Comparison of ENCODE assay signal across 9 cellular contexts in genomic region chr2:46294185-46294836, GRCh38. TPM values are rescaled to one million over a fixed set of nuclear protein-coding genes. Genes with fewer than 3 reads are reported as not detected.
A peak's percentile ranks its signal among the peaks of the same experiment; 100 is the strongest.
DNase-seq lines count a peak whose midpoint lies in the region; ATAC-seq and TF ChIP-seq lines count a peak whose summit lies in the region.
"Had no signal": no experiment of that assay in that cellular context is flagged by ENCODE, and none has a peak within 500 bp of the region (broad histone marks: within the 10 kb centered on the region; RNA-seq: fewer than 3 reads in every experiment).

No MANE protein-coding gene starts in this region.

- intact Hi-C loops in activated CD4-positive, alpha-beta memory T cell treated with anti-CD3 and anti-CD28 coated beads for 36 hours (cut with micrococcal nuclease) = no loop called here

- H4K20me1 ChIP-seq in GM23248 (ENCODE audit: insufficient read depth) = no peaks in the 10 kb centered on the region

- H3K4me3 Mint-ChIP-seq in activated CD4-positive, alpha-beta memory T cell treated with anti-CD3 and anti-CD28 coated beads for 36 hours = no peak overlapping the region
- no peak overlapping the region for H3K4me3 Mint-ChIP-seq in effector memory CD8-positive, alpha-beta T cell

- TF ChIP-seq CTCF in BE2C (IDR thresholded peaks at IDR 0.05; ENCODE audit: low read depth, low read length) = peak; percentile 58

- no peak overlapping the region for H3K27ac ChIP-seq in GM23248

- POLR2A ChIA-PET in activated CD4-positive, alpha-beta memory T cell treated with anti-CD3 and anti-CD28 coated beads for 36 hours (lab: Charles Lee) = no interaction called here

- H3F3A ChIP-seq in GM23248 (ENCODE audit: insufficient read depth) = no peaks in the 10 kb centered on the region

- H3K27me3 ChIP-seq in BE2C (peaks cover 36% of the 10 kb centered on the region), GM23248 (replicated peaks; ENCODE audit: insufficient read depth) (no peaks in the 10 kb centered on the region)

- peaks cover 21% of the 10 kb centered on the region for H3K79me2 ChIP-seq in GM23248 (ENCODE audit: insufficient read depth)

- H3K4me2 ChIP-seq in GM23248 (ENCODE audit: unreplicated experiment) = no peak overlapping the region

- H2AFZ ChIP-seq in GM23248 = no peak overlapping the region

- H3K27ac Mint-ChIP-seq in activated CD4-positive, alpha-beta memory T cell treated with anti-CD3 and anti-CD28 coated beads for 36 hours = no peak overlapping the region
- H3K27ac Mint-ChIP-seq in effector memory CD8-positive, alpha-beta T cell = no peak overlapping the region

- H3K9me2 ChIP-seq in GM23248 (ENCODE audit: insufficient read depth) = no peaks in the 10 kb centered on the region

- in situ Hi-C loops in GM23248 (cut with MboI) = loop anchor here (10.0 kb wide), 1 partner anchor 210 kb away; no protein-coding TSS in a partner anchor

- H3K27me3 Mint-ChIP-seq in activated CD4-positive, alpha-beta memory T cell treated with anti-CD3 and anti-CD28 coated beads for 36 hours = peaks cover 27% of the 10 kb centered on the region
- peaks cover 6 to 16% of the 10 kb centered on the region in 2 donors for H3K27me3 Mint-ChIP-seq in effector memory CD8-positive, alpha-beta T cell

- ATAC-seq in GM18867 (IDR thresholded peaks at IDR 0.05; ENCODE audit: unreplicated experiment) = no peak
- no peak for ATAC-seq in effector memory CD8-positive, alpha-beta T cell (replicated peaks)

- H3K9me3 ChIP-seq in BE2C (no peaks in the 10 kb centered on the region), GM23248 (ENCODE audit: low read depth) (no peaks in the 10 kb centered on the region)
- H3K9me3 ChIP-seq: HAP-1 had no signal

- H3K4me3 ChIP-seq in BE2C (ENCODE audit: low read depth, low read length) = no peak overlapping the region
- H3K4me3 ChIP-seq in GM23248 = no peak overlapping the region
- H3K4me3 ChIP-seq: HAP-1 had no signal

- H3K4me1 Mint-ChIP-seq in activated CD4-positive, alpha-beta memory T cell treated with anti-CD3 and anti-CD28 coated beads for 36 hours (ENCODE audit: low read depth) = peaks cover 12% of the 10 kb centered on the region
- peaks cover 16 to 17% of the 10 kb centered on the region in 2 donors for H3K4me1 Mint-ChIP-seq in effector memory CD8-positive, alpha-beta T cell (ENCODE audit: low read depth in 2 of 2)

- no peaks in the 10 kb centered on the region for H3K36me3 Mint-ChIP-seq in activated CD4-positive, alpha-beta memory T cell treated with anti-CD3 and anti-CD28 coated beads for 36 hours
- peaks cover 10% of the 10 kb centered on the region for H3K36me3 Mint-ChIP-seq in effector memory CD8-positive, alpha-beta T cell (ENCODE audit: insufficient read depth)

- H3K36me3 ChIP-seq in BE2C (no peaks in the 10 kb centered on the region), GM23248 (ENCODE audit: low read depth) (no peaks in the 10 kb centered on the region)
- H3K36me3 ChIP-seq: HAP-1 had no signal

- CTCF ChIA-PET in activated CD4-positive, alpha-beta memory T cell treated with anti-CD3 and anti-CD28 coated beads for 36 hours (lab: Charles Lee) = interaction anchor here (0.6 to 2.5 kb wide), 11 partner anchors 8 to 301 kb away, joined by 3 to 19 read pairs (median 3); no protein-coding TSS in a partner anchor

- H3K9me3 Mint-ChIP-seq in activated CD4-positive, alpha-beta memory T cell treated with anti-CD3 and anti-CD28 coated beads for 36 hours = no peaks in the 10 kb centered on the region
- H3K9me3 Mint-ChIP-seq in effector memory CD8-positive, alpha-beta T cell = no peaks in the 10 kb centered on the region

- H3K4me1 ChIP-seq in BE2C = peaks cover 1% of the 10 kb centered on the region; the same call in 1 of the 2 replicates
- no peaks in the 10 kb centered on the region for H3K4me1 ChIP-seq in GM23248 (ENCODE audit: insufficient read depth)

- 48 to 51% methylated on average over 7 of the region's 7 CpGs for WGBS in GM23248 (ENCODE audit: low coverage in 1 of 2, low lambda C conversion rate in 2 of 2, missing lambda C conversion rate in 2 of 2), 2 experiments

- no peak overlapping the region for H3K9ac ChIP-seq in GM23248

- DNase-seq in BE2C (peak; percentile 46), GM23248 (peak; percentile 46), iPS-NIHi11 (ENCODE audit: low spot score) (peak; percentile 79), kidney glomerular epithelial cell (lab: John Stamatoyannopoulos, UW) (no peak), OCI-M2 (lab: John Stamatoyannopoulos, UW; ENCODE audit: unreplicated experiment) (no peak)
- DNase-seq in activated CD4-positive, alpha-beta memory T cell treated with anti-CD3 and anti-CD28 coated beads for 36 hours = peak; percentile 55
- no peak for DNase-seq in effector memory CD8-positive, alpha-beta T cell

RNA-seq across cellular contexts. Expression of gene EPAS1, which starts 2.9 kb away (rescaled TPM):
- polyA plus RNA-seq in BE2C (2012; ENCODE audit: insufficient read depth, insufficient read length, low read depth) = 25.0 TPM
- 66.3 and 73.8 TPM in 2 replicates for total RNA-seq in GM23248 (2014; rRNA removed; shearing (Covaris generic))
- polyA plus RNA-seq in GM23248 (2016; fragmentation: Nextera tagmentation; extraction: Ambion mirVana) = 45.2 and 47.5 TPM in 2 replicates
- 10 to 100 TPM; 51.0 to 54.6 TPM for total RNA-seq in activated CD4-positive, alpha-beta memory T cell treated with anti-CD3 and anti-CD28 coated beads for 36 hours

Comparison
In these comparisons a context has a peak if more than half of its experiments do, and no peak if none do; other contexts are left out.
1. DNase-seq: peak in BE2C (single experiment), GM23248 (single experiment), activated CD4-positive, alpha-beta memory T cell treated with anti-CD3 and anti-CD28 coated beads for 36 hours (single experiment) and iPS-NIHi11 (single experiment); none in kidney glomerular epithelial cell (single experiment), effector memory CD8-positive, alpha-beta T cell (0 of 3) and OCI-M2 (single experiment).